Comparison of ENCODE assay signal across 1 cellular context in the genomic region with DNA sequence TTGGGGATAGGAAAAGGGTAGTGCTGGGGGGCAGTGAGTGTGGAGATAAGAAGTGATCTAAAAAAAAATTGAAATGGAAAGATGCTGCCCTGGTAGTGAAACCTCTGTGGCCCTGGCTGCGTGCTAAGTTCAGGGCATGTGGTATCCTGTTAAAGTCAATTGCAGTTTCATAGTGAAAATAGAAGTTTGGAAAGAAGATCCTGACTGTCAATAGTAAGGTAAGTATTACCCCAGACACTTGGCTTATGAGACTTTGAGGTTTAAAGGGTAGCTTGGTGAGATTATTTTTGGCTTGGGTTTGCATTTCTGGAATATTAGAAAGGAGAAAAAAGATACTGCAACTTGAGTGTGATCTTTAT.
TF ChIP-seq lines count a peak whose summit lies in the region.

No MANE protein-coding gene starts in this region.

TF ChIP-seq in GM12878, 131 proteins besides CTCF, POLR2A, EP300 and RAD21 (continued from another document):
- TF ChIP-seq ATF2 (IDR thresholded peaks at IDR 0.05; ENCODE audit: low read length): peak; percentile 58
- TF ChIP-seq POLR2AphosphoS5 (IDR thresholded peaks at IDR 0.05; ENCODE audit: low read length): no peak
- TF ChIP-seq CBX3 (IDR thresholded peaks at IDR 0.05; ENCODE audit: borderline replicate concordance, low read depth): no peak
- 0 out of 2 replicates have a peak, but pooled peaks have one; percentile 13 for TF ChIP-seq BCL11A (IDR thresholded peaks at IDR 0.05; ENCODE audit: low read depth, low read length)
- no peak for TF ChIP-seq WRNIP1 (IDR thresholded peaks at IDR 0.05; ENCODE audit: borderline replicate concordance, low read depth, low read length)
- no peak for TF ChIP-seq KDM1A (IDR thresholded peaks at IDR 0.05; ENCODE audit: borderline replicate concordance)
- no peak for TF ChIP-seq TAF1 (IDR thresholded peaks at IDR 0.05; ENCODE audit: borderline replicate concordance, low read depth, low read length)
- no peak for TF ChIP-seq SP1 (IDR thresholded peaks at IDR 0.05; ENCODE audit: low read depth, low read length)
- TF ChIP-seq MEF2A (IDR thresholded peaks at IDR 0.05; ENCODE audit: insufficient read depth, low read depth, low read length): 0 out of 2 replicates have a peak, but pooled peaks have one; percentile 14
- TF ChIP-seq ASH2L (IDR thresholded peaks at IDR 0.05; ENCODE audit: borderline replicate concordance, low read depth): no peak
- no peak for TF ChIP-seq IKZF1 (conservative IDR thresholded peaks at IDR 0.05)
